ENCODE assay signal across 8 cellular contexts in genomic region chr15:81995084-81995483, GRCh38. TPM values are rescaled to one million over a fixed set of nuclear protein-coding genes. Genes with fewer than 3 reads are reported as not detected.
DNase-seq lines count a peak whose midpoint lies in the region; ATAC-seq and TF ChIP-seq lines count a peak whose summit lies in the region.
"Not testable (repeated sequence)": the region's sequence is repeated elsewhere in the genome, so short reads cannot be mapped to it uniquely, and the experiment has no call there.

No MANE protein-coding gene starts in this region.

- not testable (repeated sequence) for H3K9me2 ChIP-seq in hepatocyte (replicated peaks; ENCODE audit: insufficient read depth)

- H3K27me3 Mint-ChIP-seq in activated CD8-positive, alpha-beta memory T cell treated with anti-CD3 and anti-CD28 coated beads, Interleukin-2, amount 10 ng/mL, durations not matched to agents 7 days and 5 days; chondrocyte (ENCODE audit: low read depth); mesothelial cell of epicardium (ENCODE audit: low read depth): not testable (repeated sequence)

- not testable (repeated sequence) for H2BK12ac ChIP-seq in trophoblast cell (ENCODE audit: low read length)

- peak overlapping the region; percentile 70; the same call in 1 of the 2 replicates for H3K9ac ChIP-seq in HUES48 (ENCODE audit: low read depth, low read length)
- H3K9ac ChIP-seq in NT2/D1 (ENCODE audit: insufficient read length, low read depth); trophoblast cell (ENCODE audit: low read length): not testable (repeated sequence)

- not testable (repeated sequence) for H4K12ac ChIP-seq in trophoblast cell (ENCODE audit: low read depth, low read length)

- H3K27ac Mint-ChIP-seq in activated CD8-positive, alpha-beta memory T cell treated with anti-CD3 and anti-CD28 coated beads, Interleukin-2, amount 10 ng/mL, durations not matched to agents 7 days and 5 days = not testable (repeated sequence)
- H3K27ac Mint-ChIP-seq in chondrocyte (ENCODE audit: unreplicated experiment) (peak overlapping the region; percentile 80), mesothelial cell of epicardium (peak overlapping the region; percentile 93)

- POLR2A ChIA-PET in BJ (lab: Charles Lee) = not testable (repeated sequence)

- not testable (repeated sequence) for H3K36me3 Mint-ChIP-seq in activated CD8-positive, alpha-beta memory T cell treated with anti-CD3 and anti-CD28 coated beads, Interleukin-2, amount 10 ng/mL, durations not matched to agents 7 days and 5 days
- peaks cover 11% of the 10 kb centered on the region for H3K36me3 Mint-ChIP-seq in chondrocyte (ENCODE audit: low read depth)
- peaks cover 43% of the 10 kb centered on the region for H3K36me3 Mint-ChIP-seq in mesothelial cell of epicardium

- not testable (repeated sequence) for H3K36me3 ChIP-seq in BJ (ENCODE audit: control insufficient read depth, insufficient read depth, low read length); HUES48 (ENCODE audit: control insufficient read depth, insufficient read depth, low read length); NT2/D1 (ENCODE audit: insufficient read depth, insufficient read length, low read length); hepatocyte (replicated peaks; ENCODE audit: insufficient read depth, low read depth); trophoblast cell (ENCODE audit: control insufficient read depth in 1 of 2, insufficient read depth in 2 of 2, low read length in 2 of 2)

- not testable (repeated sequence) for H3K27me3 ChIP-seq in BJ (ENCODE audit: control insufficient read depth, insufficient read depth, low read length); HUES48 (ENCODE audit: control insufficient read depth, insufficient read depth, low read length); NT2/D1 (ENCODE audit: insufficient read depth, insufficient read length); hepatocyte; trophoblast cell (ENCODE audit: insufficient read depth, low read length)

- H3K23ac ChIP-seq in trophoblast cell (ENCODE audit: low read length) = not testable (repeated sequence)

- CTCF ChIA-PET in BJ (lab: Yijun Ruan, JAX); activated CD8-positive, alpha-beta memory T cell treated with anti-CD3 and anti-CD28 coated beads, Interleukin-2, amount 10 ng/mL, durations not matched to agents 7 days and 5 days (lab: Charles Lee): not testable (repeated sequence)

- H3K9me3 Mint-ChIP-seq in activated CD8-positive, alpha-beta memory T cell treated with anti-CD3 and anti-CD28 coated beads, Interleukin-2, amount 10 ng/mL, durations not matched to agents 7 days and 5 days (ENCODE audit: low read depth) = not testable (repeated sequence)
- H3K9me3 Mint-ChIP-seq in chondrocyte (ENCODE audit: low read depth) (peaks cover 32% of the 10 kb centered on the region), mesothelial cell of epicardium (peaks cover 42% of the 10 kb centered on the region)

- H3K79me2 ChIP-seq in hepatocyte; trophoblast cell (ENCODE audit: control insufficient read depth, insufficient read depth, low read length, poor library complexity): not testable (repeated sequence)

- not testable (repeated sequence) for H3K27ac ChIP-seq in HUES48 (ENCODE audit: low read depth, low read length); trophoblast cell (ENCODE audit: low read depth, low read length)
- peak overlapping the region; percentile 93 for H3K27ac ChIP-seq in hepatocyte

- H3K4me1 Mint-ChIP-seq in activated CD8-positive, alpha-beta memory T cell treated with anti-CD3 and anti-CD28 coated beads, Interleukin-2, amount 10 ng/mL, durations not matched to agents 7 days and 5 days = not testable (repeated sequence)
- H3K4me1 Mint-ChIP-seq in chondrocyte (ENCODE audit: low read depth) (peaks cover 17% of the 10 kb centered on the region), mesothelial cell of epicardium (peaks cover 14% of the 10 kb centered on the region)

- peak overlapping the region; percentile 70 for H3K4me2 ChIP-seq in hepatocyte
- not testable (repeated sequence) for H3K4me2 ChIP-seq in trophoblast cell (ENCODE audit: low read length)

- not testable (repeated sequence) for H3K14ac ChIP-seq in trophoblast cell (ENCODE audit: low read length)

- WGBS in hepatocyte (ENCODE audit: low lambda C conversion rate, missing lambda C conversion rate) = 17% methylated on average over 17 of the region's 22 CpGs
- no CpG with 5 or more reads among the region's 22 CpGs for WGBS in trophoblast cell (ENCODE audit: extremely low coverage, insufficient coverage, insufficient read length)

- H3K9me3 ChIP-seq in HUES48 (ENCODE audit: control insufficient read depth, insufficient read depth, low read length) (peaks cover 13% of the 10 kb centered on the region), NT2/D1 (ENCODE audit: insufficient read depth, low read length) (peaks cover 29% of the 10 kb centered on the region)
- not testable (repeated sequence) for H3K9me3 ChIP-seq in hepatocyte (ENCODE audit: low read depth); trophoblast cell (ENCODE audit: insufficient read depth, low read depth, low read length)

- TF ChIP-seq CTCF in BJ (IDR thresholded peaks at IDR 0.05; ENCODE audit: insufficient read depth, low read depth, low read length); chondrocyte (IDR thresholded peaks at IDR 0.05); hepatocyte (IDR thresholded peaks at IDR 0.05; ENCODE audit: poor library complexity); mesothelial cell of epicardium (IDR thresholded peaks at IDR 0.05; ENCODE audit: unreplicated experiment): not testable (repeated sequence)

- not testable (repeated sequence) for H2BK5ac ChIP-seq in trophoblast cell (ENCODE audit: low read depth, low read length, poor library complexity)

- not testable (repeated sequence) for H2BK120ac ChIP-seq in trophoblast cell (ENCODE audit: insufficient read depth, low read length, poor library complexity)

- not testable (repeated sequence) for H3K4me1 ChIP-seq in HUES48 (ENCODE audit: control insufficient read depth, insufficient read depth, low read length); NT2/D1 (ENCODE audit: insufficient read depth, insufficient read length); hepatocyte (ENCODE audit: insufficient read depth); trophoblast cell (ENCODE audit: control insufficient read depth in 1 of 2, insufficient read depth in 2 of 2, low read length in 2 of 2)

- not testable (repeated sequence) for H3K18ac ChIP-seq in trophoblast cell (ENCODE audit: low read length)

- peak overlapping the region; percentile 26 for H3K4me3 Mint-ChIP-seq in activated CD8-positive, alpha-beta memory T cell treated with anti-CD3 and anti-CD28 coated beads, Interleukin-2, amount 10 ng/mL, durations not matched to agents 7 days and 5 days
- H3K4me3 Mint-ChIP-seq in chondrocyte (ENCODE audit: unreplicated experiment) (peak overlapping the region; percentile 77), mesothelial cell of epicardium (peak overlapping the region; percentile 84)

- DNase-seq in BJ (ENCODE audit: low read depth); NT2/D1 (ENCODE audit: low read depth, low spot score); activated CD8-positive, alpha-beta memory T cell treated with anti-CD3 and anti-CD28 coated beads, Interleukin-2, amount 10 ng/mL, durations not matched to agents 7 days and 5 days; chondrocyte (ENCODE audit: low spot score); hepatocyte (ENCODE audit: low spot score); mesothelial cell of epicardium (ENCODE audit: low spot score in 2 of 2, unreplicated experiment in 2 of 2): not testable (repeated sequence)
- DNase-seq in trophoblast cell = peak in 1 of 2 donors; percentile 34

- not testable (repeated sequence) for H4K91ac ChIP-seq in trophoblast cell (ENCODE audit: low read depth, low read length)

- H3K4me3 ChIP-seq in BJ (ENCODE audit: low read depth, low read length) (peak overlapping the region; percentile 27), HUES48 (ENCODE audit: low read depth, low read length) (peak overlapping the region; percentile 61), NT2/D1 (ENCODE audit: insufficient read length, low read depth) (peak overlapping the region; percentile 39), hepatocyte (peak overlapping the region; percentile 60), trophoblast cell (ENCODE audit: low read depth, low read length) (peak overlapping the region; percentile 68)

- not testable (repeated sequence) for H3K4ac ChIP-seq in trophoblast cell (ENCODE audit: low read depth, low read length)

- H4K20me1 ChIP-seq in hepatocyte (ENCODE audit: insufficient read depth, poor library complexity, severe bottlenecking) = not testable (repeated sequence)

- ATAC-seq in activated CD8-positive, alpha-beta memory T cell treated with anti-CD3 and anti-CD28 coated beads, Interleukin-2, amount 10 ng/mL, durations not matched to agents 7 days and 5 days = not testable (repeated sequence)

- not testable (repeated sequence) for H2AK5ac ChIP-seq in trophoblast cell (ENCODE audit: low read length)

- peak overlapping the region; percentile 86 for H2AFZ ChIP-seq in hepatocyte
- not testable (repeated sequence) for H2AFZ ChIP-seq in trophoblast cell (ENCODE audit: insufficient read depth, low read length, poor library complexity)

- H3K79me1 ChIP-seq in trophoblast cell (ENCODE audit: low read length) = not testable (repeated sequence)

- H4K8ac ChIP-seq in trophoblast cell (ENCODE audit: low read depth, low read length) = not testable (repeated sequence)

RNA-seq across cellular contexts. Expression of gene MEX3B, which starts 50.7 kb away (rescaled TPM):
- 2.7 and 4.9 TPM in 2 replicates for polyA plus RNA-seq in BJ (2011; rRNA removed)
- polyA minus RNA-seq in BJ (2011; rRNA and poly(A)+ RNA removed) = 3.8 and 4.2 TPM in 2 replicates
- total RNA-seq in activated CD8-positive, alpha-beta memory T cell treated with anti-CD3 and anti-CD28 coated beads, Interleukin-2, amount 10 ng/mL, durations not matched to agents 7 days and 5 days = under 1 TPM; 0.64 to 0.73 TPM
- 25.5 to 55.8 TPM (median 52.7 TPM) in 3 replicates for total RNA-seq in chondrocyte
- total RNA-seq in hepatocyte = 6.9 and 10.0 TPM in 2 replicates
- polyA plus RNA-seq in hepatocyte = 2.6 and 4.8 TPM in 2 replicates
- 29.8 to 31.9 TPM (median 30.8 TPM) in 3 replicates for total RNA-seq in mesothelial cell of epicardium
- polyA plus RNA-seq in trophoblast cell (2013) = 4.6 and 4.8 TPM in 2 replicates

Comparison
In these comparisons a context has a peak if more than half of its experiments do, and no peak if none do; other contexts are left out.
1. H3K4me3 Mint-ChIP-seq: peak in every context shown above with its lines; median percentile 84 in mesothelial cell of epicardium; 77 in chondrocyte; 26 in activated CD8-positive, alpha-beta memory T cell treated with anti-CD3 and anti-CD28 coated beads, Interleukin-2, amount 10 ng/mL, durations not matched to agents 7 days and 5 days.